In genomic region chr1:89454845-89455521, GRCh38 we compare ENCODE assay signal across 8 cellular contexts.
DNase-seq lines count a peak whose midpoint lies in the region; ATAC-seq and TF ChIP-seq lines count a peak whose summit lies in the region.

No MANE protein-coding gene starts in this region.

- ATAC-seq in GM18909 (IDR thresholded peaks at IDR 0.05; ENCODE audit: poor library complexity, unreplicated experiment), result peak; percentile 56
- ATAC-seq in HG02763 (IDR thresholded peaks at IDR 0.05; ENCODE audit: unreplicated experiment), result no peak

- TF ChIP-seq CTCF in MCF 10A (IDR thresholded peaks at IDR 0.05; ENCODE audit: unreplicated experiment) (peak; percentile 44), kidney epithelial cell (IDR thresholded peaks at IDR 0.05; ENCODE audit: insufficient read depth, low read length, poor library complexity, severe bottlenecking) (peak; percentile 60)

- H3K27ac Mint-ChIP-seq in MCF 10A (ENCODE audit: low read depth, unreplicated experiment), result no peak overlapping the region

- DNase-seq in AG08395 (ENCODE audit: low spot score) (peak; percentile 69), NCI-H187 (lab: John Stamatoyannopoulos, UW) (peak; percentile 12 to 15), T-helper 9 cell (peak; percentile 47), MCF 10A (ENCODE audit: unreplicated experiment) (peak; percentile 61), kidney epithelial cell (ENCODE audit: low read depth) (no peak)
- peak; percentile 36 to 46 for DNase-seq in stimulated activated CD4-positive, alpha-beta T cell treated with anti-CD3 and anti-CD28 coated beads, Interleukin-4, amount 100 ng/mL, for 48 hours (ENCODE audit: low read depth in 2 of 2)

- BruUV-seq in MCF 10A (replicated peaks; lab: Mats Ljungman, UMichigan), result no TSS peak

- POLR2A ChIA-PET in MCF 10A (lab: Yijun Ruan, JAX), result interaction anchor here (2.5 kb wide), 1 partner anchor 470 kb away, joined by 7 read pairs; no protein-coding TSS in a partner anchor

- no peaks in the 10 kb centered on the region for H3K36me3 ChIP-seq in kidney epithelial cell (ENCODE audit: control insufficient read depth, insufficient read depth, low read length)

- peaks cover 5% of the 10 kb centered on the region for H3K4me1 Mint-ChIP-seq in MCF 10A (ENCODE audit: insufficient read depth, unreplicated experiment)

- H3K27me3 Mint-ChIP-seq in MCF 10A (ENCODE audit: insufficient read depth, unreplicated experiment), result no peaks in the 10 kb centered on the region

- intact Hi-C loops in MCF 10A (cut with micrococcal nuclease), result loop anchor here (1.0 to 2.0 kb wide), 4 partner anchors 96 to 519 kb away; no protein-coding TSS in a partner anchor

- H3K27me3 ChIP-seq in kidney epithelial cell (ENCODE audit: control insufficient read depth, insufficient read depth, low read length), result no peaks in the 10 kb centered on the region

- H3K4me3 Mint-ChIP-seq in MCF 10A (ENCODE audit: unreplicated experiment), result no peak overlapping the region

- H3K9me3 Mint-ChIP-seq in MCF 10A (ENCODE audit: unreplicated experiment), result no peaks in the 10 kb centered on the region

- H3K36me3 Mint-ChIP-seq in MCF 10A (ENCODE audit: insufficient read depth, unreplicated experiment), result no peaks in the 10 kb centered on the region

- no peak overlapping the region for H3K4me3 ChIP-seq in kidney epithelial cell (ENCODE audit: low read depth, low read length)

- CTCF ChIA-PET in MCF 10A (lab: Yijun Ruan, JAX), result interaction anchor here (0.6 to 5.4 kb wide), 21 partner anchors 9 to 556 kb away, joined by 3 to 58 read pairs (median 5); no protein-coding TSS in a partner anchor
